In the genomic region with DNA sequence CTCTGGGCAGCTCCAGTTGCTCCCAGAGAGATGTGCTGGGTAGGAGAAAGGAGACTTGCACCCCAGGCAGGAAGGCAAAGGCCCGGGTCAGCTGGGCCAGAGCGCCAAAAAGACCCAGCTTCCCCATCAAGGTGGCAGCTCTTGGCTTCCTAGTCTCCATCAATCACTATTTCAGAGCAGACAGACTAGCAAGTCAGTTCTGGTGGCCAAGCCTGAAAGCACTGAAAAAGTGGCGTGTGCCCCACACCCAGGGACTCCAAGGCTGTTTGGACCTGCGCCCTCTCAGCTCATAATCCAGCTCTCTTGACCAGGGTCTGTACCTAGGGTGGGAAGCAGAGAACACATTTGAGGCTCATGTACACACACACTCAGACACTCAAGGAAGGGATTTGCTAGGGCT, we compare ENCODE assay signal across 17 cellular contexts. TPM values are rescaled to one million over a fixed set of nuclear protein-coding genes. Genes with fewer than 3 reads are reported as not detected.
DNase-seq lines count a peak whose midpoint lies in the region; TF ChIP-seq lines count a peak whose summit lies in the region.
"Had no signal": no experiment of that assay in that cellular context is flagged by ENCODE, and none has a peak within 500 bp of the region (broad histone marks: within the 10 kb centered on the region; RNA-seq: fewer than 3 reads in every experiment).

No MANE protein-coding gene starts in this region.

- H3K27ac Mint-ChIP-seq in brain: no peak overlapping the region
- H3K27ac Mint-ChIP-seq in glutamatergic neuron (ENCODE audit: unreplicated experiment): no peak overlapping the region
- no peak overlapping the region for H3K27ac Mint-ChIP-seq in CD4-positive, alpha-beta memory T cell
- H3K27ac Mint-ChIP-seq: neural progenitor cell; T-helper 2 cell treated with Interferon-gamma antibody and Interleukin-4, amounts not matched to agents 5 μg/mL and 100 μg/mL, for 36 hours had no signal

- in situ Hi-C loops in ACHN (cut with HindIII; ENCODE audit: low pct_ligation_motif_present, low pct_unique_long_range_greater_than_20kb, low sequenced_read_pairs): no loop called here

- 76 to 87% methylated on average over 4 of the region's 4 CpGs for WGBS in tibial nerve, 2 donors

- H3K9me3 Mint-ChIP-seq in brain: peaks cover 0 to 10% (median 0%) of the 10 kb centered on the region in 5 experiments
- peaks cover 19% of the 10 kb centered on the region for H3K9me3 Mint-ChIP-seq in glutamatergic neuron (ENCODE audit: unreplicated experiment)
- H3K9me3 Mint-ChIP-seq in CD4-positive, alpha-beta memory T cell: peaks cover 0 to 4% (median 0%) of the 10 kb centered on the region in 8 donors
- H3K9me3 Mint-ChIP-seq: central memory CD8-positive, alpha-beta T cell; neural progenitor cell; T-helper 2 cell treated with Interferon-gamma antibody and Interleukin-4, amounts not matched to agents 5 μg/mL and 100 μg/mL, for 36 hours had no signal

- H3K27ac ChIP-seq in neural cell (ENCODE audit: low read length): no peak overlapping the region
- peak overlapping the region in 2 of 4 donors; percentile 96 to 97 for H3K27ac ChIP-seq in tibial nerve
- H3K27ac ChIP-seq in CD4-positive, alpha-beta memory T cell (ENCODE audit: low read depth, low read length): no peak overlapping the region
- H3K27ac ChIP-seq: neural progenitor cell had no signal

- CTCF ChIA-PET in CD4-positive, alpha-beta memory T cell (lab: Charles Lee; ENCODE audit: partially characterized antibody): no interaction called here

- TF ChIP-seq RAD21 in neural cell (conservative IDR thresholded peaks at IDR 0.05): no peak

- H3K9ac ChIP-seq in neural cell (ENCODE audit: low read length): no peak overlapping the region
- H3K9ac ChIP-seq: neural progenitor cell had no signal

- POLR2A ChIA-PET in CD4-positive, alpha-beta memory T cell (lab: Charles Lee; ENCODE audit: partially characterized antibody): no interaction called here

- H3K4me3 ChIP-seq in neural cell (ENCODE audit: low read length) (peak overlapping the region; percentile 92), tibial nerve (peak overlapping the region in 3 of 4 donors; percentile 9 to 87 (median 64))
- H3K4me3 ChIP-seq in CD4-positive, alpha-beta memory T cell (ENCODE audit: low read length in 2 of 2): no peak overlapping the region
- H3K4me3 ChIP-seq: lung, neural progenitor cell had no signal

- H4K20me1 ChIP-seq in neural cell (ENCODE audit: insufficient read depth): peaks cover 12% of the 10 kb centered on the region

- H3K36me3 Mint-ChIP-seq in brain (peaks cover 20% of the 10 kb centered on the region), glutamatergic neuron (ENCODE audit: unreplicated experiment) (no peaks in the 10 kb centered on the region)
- no peaks in the 10 kb centered on the region for H3K36me3 Mint-ChIP-seq in CD4-positive, alpha-beta memory T cell
- H3K36me3 Mint-ChIP-seq: neural progenitor cell had no signal

- H3K4me3 Mint-ChIP-seq in brain (peak overlapping the region; percentile 16 to 90 (median 63)), glutamatergic neuron (ENCODE audit: unreplicated experiment) (peak overlapping the region; percentile 34)
- no peak overlapping the region for H3K4me3 Mint-ChIP-seq in CD4-positive, alpha-beta memory T cell
- H3K4me3 Mint-ChIP-seq: central memory CD8-positive, alpha-beta T cell; neural progenitor cell; T-helper 2 cell treated with Interferon-gamma antibody and Interleukin-4, amounts not matched to agents 5 μg/mL and 100 μg/mL, for 36 hours had no signal

- peaks cover 5% of the 10 kb centered on the region for H3K36me3 ChIP-seq in neural cell (ENCODE audit: insufficient read depth, low read length)
- H3K36me3 ChIP-seq in tibial nerve: peaks cover 0 to 19% (median 0%) of the 10 kb centered on the region in 3 donors
- no peaks in the 10 kb centered on the region for H3K36me3 ChIP-seq in CD4-positive, alpha-beta memory T cell (ENCODE audit: insufficient read depth, low read length)
- H3K36me3 ChIP-seq: neural progenitor cell had no signal

- no peaks in the 10 kb centered on the region for H3F3A ChIP-seq in neural cell (ENCODE audit: insufficient read depth, low read length, poor library complexity, severe bottlenecking)

- H3K4me1 Mint-ChIP-seq in brain: peaks cover 40% of the 10 kb centered on the region
- H3K4me1 Mint-ChIP-seq in glutamatergic neuron (ENCODE audit: low read depth, unreplicated experiment): peaks cover 6% of the 10 kb centered on the region
- H3K4me1 Mint-ChIP-seq in CD4-positive, alpha-beta memory T cell: peaks cover 1 to 32% (median 9%) of the 10 kb centered on the region in 4 donors

- intact Hi-C loops in CD4-positive, alpha-beta memory T cell (cut with micrococcal nuclease): no loop called here

- H3K4me1 ChIP-seq in tibial nerve: peaks cover 0 to 83% (median 9%) of the 10 kb centered on the region in 4 donors
- H3K4me1 ChIP-seq in CD4-positive, alpha-beta memory T cell (ENCODE audit: insufficient read depth, low read length): peaks cover 10% of the 10 kb centered on the region

- no peak overlapping the region for H3K4me2 ChIP-seq in neural cell (ENCODE audit: low read length)
- H3K4me2 ChIP-seq: neural progenitor cell had no signal

- peaks cover 95% of the 10 kb centered on the region for H3K27me3 Mint-ChIP-seq in brain
- H3K27me3 Mint-ChIP-seq in glutamatergic neuron (ENCODE audit: unreplicated experiment): peaks cover 27% of the 10 kb centered on the region
- peaks cover 41 to 55% of the 10 kb centered on the region in 2 donors for H3K27me3 Mint-ChIP-seq in CD4-positive, alpha-beta memory T cell

- TF ChIP-seq EP300 in neural cell (conservative IDR thresholded peaks at IDR 0.05; ENCODE audit: poor library complexity, severe bottlenecking): no peak
- no peak for TF ChIP-seq EP300 in tibial nerve (IDR thresholded peaks at IDR 0.05)

- peaks cover 12% of the 10 kb centered on the region for H3K79me2 ChIP-seq in neural cell (replicated peaks; ENCODE audit: insufficient read depth, low read length)

- no peaks in the 10 kb centered on the region for H3K9me2 ChIP-seq in neural cell (ENCODE audit: insufficient read depth, low read length)

- H3K27me3 ChIP-seq in neural cell (ENCODE audit: insufficient read depth, low read depth, low read length): peaks cover 90% of the 10 kb centered on the region
- H3K27me3 ChIP-seq in tibial nerve: peaks cover 0 to 8% of the 10 kb centered on the region in 2 donors
- H3K27me3 ChIP-seq in CD4-positive, alpha-beta memory T cell (ENCODE audit: insufficient read depth, low read length): peaks cover 20% of the 10 kb centered on the region

- H2AFZ ChIP-seq in neural cell (ENCODE audit: low read depth, low read length): no peak overlapping the region
- H2AFZ ChIP-seq: neural progenitor cell had no signal

- H3K9me3 ChIP-seq in neural cell (ENCODE audit: low read length) (no peaks in the 10 kb centered on the region), tibial nerve (no peaks in the 10 kb centered on the region)
- H3K9me3 ChIP-seq in CD4-positive, alpha-beta memory T cell (ENCODE audit: control insufficient read depth in 1 of 2, low read length in 2 of 2): no peaks in the 10 kb centered on the region

- DNase-seq in glutamatergic neuron (no peak), tibial nerve (ENCODE audit: low spot score in 2 of 2) (no peak), ACHN (no peak)
- no peak for DNase-seq in CD4-positive, alpha-beta memory T cell
- no peak for DNase-seq in stimulated activated CD4-positive, alpha-beta T cell treated with anti-CD3 and anti-CD28 coated beads, Interleukin-15, amount 100 ng/mL, for 24 hours
- DNase-seq: activated CD8-positive, alpha-beta memory T cell treated with anti-CD3 and anti-CD28 coated beads for 24 hours; MV-4-11; NCI-H2081; NCI-H510A treated with DMSO at 0.1 percent for 48 hours; SIG-M5; substantia nigra had no signal

- TF ChIP-seq CTCF in brain (conservative IDR thresholded peaks at IDR 0.05) (no peak), glutamatergic neuron (IDR thresholded peaks at IDR 0.05; ENCODE audit: partially characterized antibody, unreplicated experiment) (no peak), neural cell (IDR thresholded peaks at IDR 0.05; ENCODE audit: poor library complexity, severe bottlenecking) (no peak), tibial nerve (IDR thresholded peaks at IDR 0.05) (no peak)

- no peak for TF ChIP-seq POLR2A in tibial nerve (IDR thresholded peaks at IDR 0.05)

TF ChIP-seq in neural cell, 6 proteins besides CTCF, POLR2A, EP300 and RAD21 (continues in another document):
- TF ChIP-seq TAF1 (IDR thresholded peaks at IDR 0.05; ENCODE audit: low read depth) (no peak), MXI1 (conservative IDR thresholded peaks at IDR 0.05; ENCODE audit: poor library complexity, severe bottlenecking) (no peak), POLR2AphosphoS5 (IDR thresholded peaks at IDR 0.05) (no peak), EZH2 (IDR thresholded peaks at IDR 0.05; ENCODE audit: borderline replicate concordance, insufficient read depth, low read length, poor library complexity, severe bottlenecking) (no peak)
- TF ChIP-seq, protein P1, sequence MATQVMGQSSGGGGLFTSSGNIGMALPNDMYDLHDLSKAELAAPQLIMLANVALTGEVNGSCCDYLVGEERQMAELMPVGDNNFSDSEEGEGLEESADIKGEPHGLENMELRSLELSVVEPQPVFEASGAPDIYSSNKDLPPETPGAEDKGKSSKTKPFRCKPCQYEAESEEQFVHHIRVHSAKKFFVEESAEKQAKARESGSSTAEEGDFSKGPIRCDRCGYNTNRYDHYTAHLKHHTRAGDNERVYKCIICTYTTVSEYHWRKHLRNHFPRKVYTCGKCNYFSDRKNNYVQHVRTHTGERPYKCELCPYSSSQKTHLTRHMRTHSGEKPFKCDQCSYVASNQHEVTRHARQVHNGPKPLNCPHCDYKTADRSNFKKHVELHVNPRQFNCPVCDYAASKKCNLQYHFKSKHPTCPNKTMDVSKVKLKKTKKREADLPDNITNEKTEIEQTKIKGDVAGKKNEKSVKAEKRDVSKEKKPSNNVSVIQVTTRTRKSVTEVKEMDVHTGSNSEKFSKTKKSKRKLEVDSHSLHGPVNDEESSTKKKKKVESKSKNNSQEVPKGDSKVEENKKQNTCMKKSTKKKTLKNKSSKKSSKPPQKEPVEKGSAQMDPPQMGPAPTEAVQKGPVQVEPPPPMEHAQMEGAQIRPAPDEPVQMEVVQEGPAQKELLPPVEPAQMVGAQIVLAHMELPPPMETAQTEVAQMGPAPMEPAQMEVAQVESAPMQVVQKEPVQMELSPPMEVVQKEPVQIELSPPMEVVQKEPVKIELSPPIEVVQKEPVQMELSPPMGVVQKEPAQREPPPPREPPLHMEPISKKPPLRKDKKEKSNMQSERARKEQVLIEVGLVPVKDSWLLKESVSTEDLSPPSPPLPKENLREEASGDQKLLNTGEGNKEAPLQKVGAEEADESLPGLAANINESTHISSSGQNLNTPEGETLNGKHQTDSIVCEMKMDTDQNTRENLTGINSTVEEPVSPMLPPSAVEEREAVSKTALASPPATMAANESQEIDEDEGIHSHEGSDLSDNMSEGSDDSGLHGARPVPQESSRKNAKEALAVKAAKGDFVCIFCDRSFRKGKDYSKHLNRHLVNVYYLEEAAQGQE (IDR thresholded peaks at IDR 0.05; ENCODE audit: borderline replicate concordance): no peak

RNA-seq across cellular contexts. Expression of a gene that starts 3.7 kb away (rescaled TPM):
- polyA plus RNA-seq in brain (ENCODE audit: insufficient read depth, low read depth, low replicate concordance): 2.7 TPM
- total RNA-seq in glutamatergic neuron (ENCODE audit: unreplicated experiment): 4.6 TPM
- polyA plus RNA-seq in neural cell: 4.7 and 5.6 TPM in 2 replicates
- polyA minus RNA-seq in neural cell: 10.5 and 11.0 TPM in 2 replicates
- total RNA-seq in tibial nerve: 10 to 100 TPM; 58.3 to 93.6 (median 88.7) TPM
- 1 to 10 TPM; 2.2 to 2.6 TPM for total RNA-seq in CD4-positive, alpha-beta memory T cell
- polyA plus RNA-seq in CD4-positive, alpha-beta memory T cell: under 1 TPM in 1 of 2 donors, not detected in 1; 0.07 TPM

Comparison
In these comparisons a context has a peak if more than half of its experiments do, and no peak if none do; other contexts are left out.
1. H3K4me3 Mint-ChIP-seq: peak in brain (5 of 5) and glutamatergic neuron (single experiment); none in CD4-positive, alpha-beta memory T cell (0 of 8).
2. H3K4me3 ChIP-seq: peak in neural cell (single experiment) and tibial nerve (3 of 4); none in CD4-positive, alpha-beta memory T cell (0 of 2).
3. RNA of a gene that starts 3.7 kb away (total RNA-seq): 58.3 to 93.6 TPM in tibial nerve; 4.6 TPM in glutamatergic neuron (single experiment) and 2.2 to 2.6 TPM in CD4-positive, alpha-beta memory T cell; every median in the first group is over 10 times any median in the second.